In genomic region chr6:35736982-35737412, GRCh38 we compare ENCODE assay signal across 10 cellular contexts. TPM values are rescaled to one million over a fixed set of nuclear protein-coding genes. Genes with fewer than 3 reads are reported as not detected.
A peak's percentile ranks its signal among the peaks of the same experiment; 100 is the strongest.
DNase-seq lines count a peak whose midpoint lies in the region; ATAC-seq and TF ChIP-seq lines count a peak whose summit lies in the region.
"Had no signal": no experiment of that assay in that cellular context is flagged by ENCODE, and none has a peak within 500 bp of the region (broad histone marks: within the 10 kb centered on the region; RNA-seq: fewer than 3 reads in every experiment).

TSS of gene ARMC12 (plus strand) at chr6:35737032. CDS start at chr6:35737109, 77 bp downstream.

- intact Hi-C loops in natural killer cell (cut with micrococcal nuclease), result loop anchor here (1.0 to 5.0 kb wide), 4 partner anchors 154 to 440 kb away; partner anchors contain the start of genes DEF6 and PPARD
- intact Hi-C loops in uterus (cut with DNase I; ENCODE audit: low total_unique reads), result loop anchor here (5.0 kb wide), 2 partner anchors 155 to 215 kb away; no protein-coding TSS in a partner anchor

- no peaks in the 10 kb centered on the region for H3K27me3 ChIP-seq in uterus

- TF ChIP-seq POLR2A in uterus (IDR thresholded peaks at IDR 0.05), result no peak

- no peak within 1 kb of the TSS for H3K4me3 ChIP-seq in uterus
- H3K4me3 ChIP-seq: SK-N-MC, thoracic aorta had no signal

- H3K4me1 Mint-ChIP-seq in natural killer cell, result peaks cover 26 to 31% of the 10 kb centered on the region in 2 donors
- peaks cover 15 to 21% of the 10 kb centered on the region in 2 donors for H3K4me1 Mint-ChIP-seq in natural killer cell treated with Interleukin-12 subunit alpha and Interleukin-12 subunit beta and Interleukin-15 and Interleukin-18, amount 100 ng/mL, for 72 hours (ENCODE audit: low read depth in 2 of 2)
- peaks cover 73% of the 10 kb centered on the region for H3K4me1 Mint-ChIP-seq in WTC11
- H3K4me1 Mint-ChIP-seq in naive thymus-derived CD8-positive, alpha-beta T cell, result peaks cover 26 to 57% (median 49%) of the 10 kb centered on the region in 4 donors

- DNase-seq in natural killer cell, result no peak
- no peak for DNase-seq in natural killer cell treated with Interleukin-12 subunit alpha and Interleukin-12 subunit beta and Interleukin-15 and Interleukin-18, amount 100 ng/mL, for 72 hours (ENCODE audit: low spot score)
- DNase-seq in WTC11 (ENCODE audit: low spot score), result no peak
- DNase-seq in naive thymus-derived CD8-positive, alpha-beta T cell, result no peak
- no peak for DNase-seq in uterus
- no peak for DNase-seq in 8988T

- H3K9me3 ChIP-seq in uterus, result no peaks in the 10 kb centered on the region
- H3K9me3 ChIP-seq: thoracic aorta had no signal

- ATAC-seq in natural killer cell, result no peak
- ATAC-seq in natural killer cell treated with Interleukin-12 subunit alpha and Interleukin-12 subunit beta and Interleukin-15 and Interleukin-18, amount 100 ng/mL, for 72 hours, result no peak
- ATAC-seq in WTC11, result no peak
- no peak for ATAC-seq in naive thymus-derived CD8-positive, alpha-beta T cell
- no peak for ATAC-seq in HG03196 (IDR thresholded peaks at IDR 0.05; ENCODE audit: unreplicated experiment)
- no peak for ATAC-seq in HG02870 (IDR thresholded peaks at IDR 0.05; ENCODE audit: unreplicated experiment)

- peak within 1 kb of the TSS; percentile 55 to 98 for H3K27ac ChIP-seq in uterus
- H3K27ac ChIP-seq: SK-N-MC, thoracic aorta had no signal

- POLR2A ChIA-PET in WTC11 (lab: Charles Lee), result interaction anchor here (1.0 kb wide), 2 partner anchors 9 to 27 kb away, joined by 3 to 4 read pairs; no protein-coding TSS in a partner anchor
- POLR2A ChIA-PET in naive thymus-derived CD8-positive, alpha-beta T cell (lab: Charles Lee), result interaction anchor here (0.5 to 12.8 kb wide), 26 partner anchors 9 to 439 kb away, joined by 3 to 142 read pairs (median 5); partner anchors contain the start of gene RPL10A

- H3K9me3 Mint-ChIP-seq in natural killer cell (no peaks in the 10 kb centered on the region), WTC11 (no peaks in the 10 kb centered on the region)
- no peaks in the 10 kb centered on the region for H3K9me3 Mint-ChIP-seq in natural killer cell treated with Interleukin-12 subunit alpha and Interleukin-12 subunit beta and Interleukin-15 and Interleukin-18, amount 100 ng/mL, for 72 hours
- no peaks in the 10 kb centered on the region for H3K9me3 Mint-ChIP-seq in naive thymus-derived CD8-positive, alpha-beta T cell

- H3K4me1 ChIP-seq in uterus, result peaks cover 8 to 9% of the 10 kb centered on the region in 2 donors

- H3K27ac Mint-ChIP-seq in natural killer cell (peak within 1 kb of the TSS; percentile 42 to 80), WTC11 (no peak within 1 kb of the TSS)
- peak within 1 kb of the TSS in 1 of 2 donors; percentile 53 for H3K27ac Mint-ChIP-seq in natural killer cell treated with Interleukin-12 subunit alpha and Interleukin-12 subunit beta and Interleukin-15 and Interleukin-18, amount 100 ng/mL, for 72 hours
- H3K27ac Mint-ChIP-seq in naive thymus-derived CD8-positive, alpha-beta T cell, result peak within 1 kb of the TSS; percentile 77 to 93 (median 91)

- peak within 1 kb of the TSS; percentile 35 for H3K4me3 Mint-ChIP-seq in natural killer cell
- H3K4me3 Mint-ChIP-seq in natural killer cell treated with Interleukin-12 subunit alpha and Interleukin-12 subunit beta and Interleukin-15 and Interleukin-18, amount 100 ng/mL, for 72 hours, result no peak within 1 kb of the TSS
- H3K4me3 Mint-ChIP-seq in WTC11, result no peak within 1 kb of the TSS
- peak within 1 kb of the TSS; percentile 20 to 89 (median 72) for H3K4me3 Mint-ChIP-seq in naive thymus-derived CD8-positive, alpha-beta T cell

- CTCF ChIA-PET in WTC11 (lab: Charles Lee), result interaction anchor here (0.6 to 5.6 kb wide), 51 partner anchors 9 to 626 kb away, joined by 3 to 86 read pairs (median 5); partner anchors contain the start of genes FANCE and FKBP5

- H3K36me3 Mint-ChIP-seq in natural killer cell (no peaks in the 10 kb centered on the region), WTC11 (no peaks in the 10 kb centered on the region)
- H3K36me3 Mint-ChIP-seq in natural killer cell treated with Interleukin-12 subunit alpha and Interleukin-12 subunit beta and Interleukin-15 and Interleukin-18, amount 100 ng/mL, for 72 hours, result no peaks in the 10 kb centered on the region
- H3K36me3 Mint-ChIP-seq in naive thymus-derived CD8-positive, alpha-beta T cell, result no peaks in the 10 kb centered on the region

- no peaks in the 10 kb centered on the region for H3K36me3 ChIP-seq in uterus
- H3K36me3 ChIP-seq: thoracic aorta had no signal

- no peak for TF ChIP-seq CTCF in natural killer cell (IDR thresholded peaks at IDR 0.05)
- no peak; the same call in 1 of the 2 replicates for TF ChIP-seq CTCF in WTC11 (IDR thresholded peaks at IDR 0.05)
- TF ChIP-seq CTCF in uterus (IDR thresholded peaks at IDR 0.05), result no peak

- no peaks in the 10 kb centered on the region for H3K27me3 Mint-ChIP-seq in natural killer cell (ENCODE audit: low read depth in 2 of 2)
- no peaks in the 10 kb centered on the region for H3K27me3 Mint-ChIP-seq in natural killer cell treated with Interleukin-12 subunit alpha and Interleukin-12 subunit beta and Interleukin-15 and Interleukin-18, amount 100 ng/mL, for 72 hours
- peaks cover 7% of the 10 kb centered on the region for H3K27me3 Mint-ChIP-seq in WTC11 (ENCODE audit: low read depth)
- no peaks in the 10 kb centered on the region for H3K27me3 Mint-ChIP-seq in naive thymus-derived CD8-positive, alpha-beta T cell

TF ChIP-seq in WTC11, 78 proteins besides CTCF, POLR2A, EP300 and RAD21:
- TF ChIP-seq MAX (CRISPR knock-in tag; IDR thresholded peaks at IDR 0.05) (peak; percentile 15; the same call in 1 of the 2 replicates), ATF1 (CRISPR knock-in tag; IDR thresholded peaks at IDR 0.05) (no peak)

RNA-seq across cellular contexts. Expression of gene ARMC12, which starts in this region (rescaled TPM):
- total RNA-seq in natural killer cell (1 to 10 TPM in 1 of 3 donors, under 1 TPM in 2; 0.59 to 1.5 (median 0.64) TPM), WTC11 (2021) (1.0 to 2.0 TPM (median 1.4 TPM) in 3 replicates), uterus (1 to 10 TPM in 2 of 4 donors, not detected in 2; 1.6 TPM)
- not detected for total RNA-seq in natural killer cell treated with Interleukin-12 subunit alpha and Interleukin-12 subunit beta and Interleukin-15 and Interleukin-18, amount 100 ng/mL, for 72 hours
- 1 to 10 TPM; 1.9 to 2.0 TPM for total RNA-seq in naive thymus-derived CD8-positive, alpha-beta T cell
- polyA plus RNA-seq in naive thymus-derived CD8-positive, alpha-beta T cell, result 1 to 10 TPM in 2 of 3 donors, under 1 TPM in 1; 0.30 to 1.3 (median 1.2) TPM
- total RNA-seq: thoracic aorta had no signal

Comparison
In these comparisons a context has a peak if more than half of its experiments do, and no peak if none do; other contexts are left out.
1. H3K4me3 Mint-ChIP-seq: peak in natural killer cell (single experiment) and naive thymus-derived CD8-positive, alpha-beta T cell (10 of 10); none in natural killer cell treated with Interleukin-12 subunit alpha and Interleukin-12 subunit beta and Interleukin-15 and Interleukin-18, amount 100 ng/mL, for 72 hours (single experiment) and WTC11 (single experiment).